In the genomic region with DNA sequence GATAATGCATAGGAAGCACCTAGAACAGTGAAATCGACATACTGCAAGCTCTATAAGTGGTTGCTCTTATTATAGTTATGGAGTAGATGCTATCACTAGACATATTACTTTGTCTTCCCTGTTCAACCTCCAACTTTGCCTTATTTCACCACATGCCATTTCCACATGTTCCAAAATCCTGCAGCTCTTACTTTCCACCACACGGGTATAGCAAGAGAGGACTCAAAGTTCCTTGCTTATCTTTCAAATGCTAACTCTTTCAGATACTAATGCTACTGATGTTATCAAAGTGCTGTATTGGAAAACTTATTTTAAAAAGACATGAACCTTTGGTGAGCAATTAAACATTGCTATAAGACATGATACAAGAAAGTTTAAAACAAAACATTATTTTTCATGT, we compare ENCODE assay signal across 19 cellular contexts.
DNase-seq lines count a peak whose midpoint lies in the region; ATAC-seq, FAIRE-seq and TF ChIP-seq lines count a peak whose summit lies in the region.
"Had no signal": no experiment of that assay in that cellular context is flagged by ENCODE, and none has a peak within 500 bp of the region (broad histone marks: within the 10 kb centered on the region; RNA-seq: fewer than 3 reads in every experiment).

No MANE protein-coding gene starts in this region.

- H3K4me3 Mint-ChIP-seq in GM23338 (no peak overlapping the region), neural progenitor cell (no peak overlapping the region)
- H3K4me3 Mint-ChIP-seq: CD14-positive monocyte; CD8-positive, alpha-beta T cell had no signal

- H3K36me3 Mint-ChIP-seq in GM23338 (ENCODE audit: low read depth) (no peaks in the 10 kb centered on the region), neural progenitor cell (no peaks in the 10 kb centered on the region)
- H3K36me3 Mint-ChIP-seq: CD14-positive monocyte; CD8-positive, alpha-beta T cell had no signal

- H2BK12ac ChIP-seq in H1 (ENCODE audit: low read depth, low read length), result no peak overlapping the region

- H3K56ac ChIP-seq in H1 (replicated peaks; ENCODE audit: insufficient read length, low read depth, low read length), result no peak overlapping the region

- H4K91ac ChIP-seq in H1 (replicated peaks; ENCODE audit: insufficient read length, low read length), result no peak overlapping the region

- TF ChIP-seq CTCF in GM23338 (conservative IDR thresholded peaks at IDR 0.05; ENCODE audit: low read depth in 2 of 2) (no peak; a peak in 1 of 4 replicates), H1 (IDR thresholded peaks at IDR 0.05; ENCODE audit: control extremely low read depth in 1 of 3, insufficient read depth in 1 of 3, low read depth in 1 of 3, low read length in 3 of 3) (peak in 1 of 3 experiments; percentile 17; a peak in 1 of 4 replicates), neural progenitor cell (IDR thresholded peaks at IDR 0.05) (peak; percentile 19), gastrocnemius medialis (IDR thresholded peaks at IDR 0.05 in 4 of 5, conservative IDR thresholded peaks at IDR 0.05 in 1 of 5) (no peak)

- ATAC-seq in GM23338, result no peak; the same call in 2 of the 3 replicates
- no peak for ATAC-seq in gastrocnemius medialis
- ATAC-seq in GM21576 (IDR thresholded peaks at IDR 0.05; ENCODE audit: unreplicated experiment), result no peak
- ATAC-seq: CD8-positive, alpha-beta T cell; HepG2 had no signal

- H3K36me3 ChIP-seq in GM23338 (ENCODE audit: insufficient read depth) (no peaks in the 10 kb centered on the region), H1 (ENCODE audit: control insufficient read depth in 2 of 4, insufficient read depth in 4 of 4, low read length in 3 of 4) (no peaks in the 10 kb centered on the region), neural progenitor cell (no peaks in the 10 kb centered on the region), gastrocnemius medialis (no peaks in the 10 kb centered on the region)

- H3K9ac ChIP-seq in H1 (replicated peaks in 1 of 4; ENCODE audit: extremely low read depth in 1 of 4, low read depth in 3 of 4, low read length in 3 of 4) (no peak overlapping the region), neural progenitor cell (no peak overlapping the region)

- no peak overlapping the region for H2BK20ac ChIP-seq in H1 (ENCODE audit: low read length)

- H2AFZ ChIP-seq in GM23338 (no peak overlapping the region), H1 (ENCODE audit: low read length) (no peak overlapping the region), neural progenitor cell (replicated peaks) (no peak overlapping the region)

- intact Hi-C loops in gastrocnemius medialis (cut with DNase I; ENCODE audit: low total_unique reads), result no loop called here

- in situ Hi-C loops in gastrocnemius medialis (cut with MboI; ENCODE audit: low sequenced_read_pairs in 4 of 4), result no loop called here

- CTCF ChIA-PET in H1 (lab: Charles Lee; ENCODE audit: partially characterized antibody), result interaction anchor here (1.5 kb wide), 1 partner anchor 22 kb away, joined by 3 read pairs; no protein-coding TSS in a partner anchor

- H3K4me1 Mint-ChIP-seq in GM23338 (no peaks in the 10 kb centered on the region), neural progenitor cell (no peaks in the 10 kb centered on the region)
- H3K4me1 Mint-ChIP-seq: CD14-positive monocyte had no signal

- H3K79me2 ChIP-seq in GM23338 (replicated peaks; ENCODE audit: insufficient read depth), result no peaks in the 10 kb centered on the region
- H3K79me2 ChIP-seq in H1 (ENCODE audit: control insufficient read depth in 1 of 2, insufficient read depth in 2 of 2, low read length in 2 of 2), result no peaks in the 10 kb centered on the region
- no peaks in the 10 kb centered on the region for H3K79me2 ChIP-seq in neural progenitor cell (ENCODE audit: low read depth)

- H3K27me3 ChIP-seq in GM23338 (ENCODE audit: insufficient read depth) (no peaks in the 10 kb centered on the region), H1 (replicated peaks in 1 of 4; ENCODE audit: control insufficient read depth in 3 of 4, extremely low read depth in 1 of 4, insufficient read depth in 3 of 4, low read length in 3 of 4) (no peaks in the 10 kb centered on the region), neural progenitor cell (no peaks in the 10 kb centered on the region), gastrocnemius medialis (no peaks in the 10 kb centered on the region)

- H3K27me3 Mint-ChIP-seq in GM23338 (ENCODE audit: insufficient read depth, low read depth, poor library complexity), result no peaks in the 10 kb centered on the region
- peaks cover 2% of the 10 kb centered on the region for H3K27me3 Mint-ChIP-seq in neural progenitor cell (ENCODE audit: insufficient read depth, low read depth)

- H3K27ac ChIP-seq in GM23338 (ENCODE audit: low read depth) (no peak overlapping the region), H1 (ENCODE audit: low read depth, low read length) (no peak overlapping the region), neural progenitor cell (no peak overlapping the region), gastrocnemius medialis (no peak overlapping the region)

- TF ChIP-seq POLR2A in H1 (IDR thresholded peaks at IDR 0.05; ENCODE audit: control extremely low read depth in 1 of 2, low read depth in 2 of 2, low read length in 2 of 2) (no peak), gastrocnemius medialis (IDR thresholded peaks at IDR 0.05) (no peak)

- H3K4me3 ChIP-seq in GM23338, result no peak overlapping the region
- H3K4me3 ChIP-seq in H1 (ENCODE audit: extremely low read depth in 1 of 4, insufficient read depth in 2 of 4, low read depth in 3 of 4, low read length in 4 of 4), result no peak overlapping the region
- H3K4me3 ChIP-seq in neural progenitor cell, result no peak overlapping the region
- no peak overlapping the region for H3K4me3 ChIP-seq in gastrocnemius medialis

- no peak overlapping the region for H2BK15ac ChIP-seq in H1 (ENCODE audit: low read length)

- H3K14ac ChIP-seq in H1 (ENCODE audit: insufficient read length), result no peak overlapping the region

- H2BK5ac ChIP-seq in H1 (ENCODE audit: low read depth, low read length), result no peak overlapping the region

- no peak overlapping the region for H2BK120ac ChIP-seq in H1 (replicated peaks; ENCODE audit: low read depth, low read length)

- H3K23me2 ChIP-seq in H1 (ENCODE audit: low read depth, low read length), result peaks cover 2% of the 10 kb centered on the region; the same call in 1 of the 2 replicates

- H3K4me1 ChIP-seq in GM23338 (ENCODE audit: insufficient read depth), result no peaks in the 10 kb centered on the region
- no peaks in the 10 kb centered on the region for H3K4me1 ChIP-seq in H1 (replicated peaks in 1 of 4; ENCODE audit: control insufficient read depth in 3 of 4, insufficient read depth in 4 of 4, low read length in 3 of 4)
- H3K4me1 ChIP-seq in neural progenitor cell, result no peaks in the 10 kb centered on the region
- no peaks in the 10 kb centered on the region for H3K4me1 ChIP-seq in gastrocnemius medialis

- DNase-seq in GM23338 (ENCODE audit: low spot score), result peak; percentile 32
- peak; percentile 19 for DNase-seq in NAMALWA (ENCODE audit: low spot score)
- no peak for DNase-seq in H1 (ENCODE audit: low read depth in 1 of 2, low spot score in 2 of 2)
- DNase-seq in neural progenitor cell (ENCODE audit: low spot score), result no peak
- DNase-seq in gastrocnemius medialis, result no peak
- no peak for DNase-seq in stimulated activated CD4-positive, alpha-beta T cell treated with anti-CD3 and anti-CD28 coated beads, Interleukin-4, amount 100 ng/mL, for 1 hour
- no peak for DNase-seq in hypothalamus (lab: John Stamatoyannopoulos, UW)
- DNase-seq: CD8-positive, alpha-beta T cell; COR-L47; DMS153; DND-41; GDM1; H7 had no signal

- H3K79me1 ChIP-seq in H1 (ENCODE audit: low read depth, low read length), result no peaks in the 10 kb centered on the region

- H3K18ac ChIP-seq in H1 (ENCODE audit: extremely low read depth, low read length), result no peak overlapping the region

- no peak overlapping the region for H2AK5ac ChIP-seq in H1 (ENCODE audit: low read depth, low read length)

- no peak for TF ChIP-seq RAD21 in H1 (IDR thresholded peaks at IDR 0.05 in 1 of 2, conservative IDR thresholded peaks at IDR 0.05 in 1 of 2; ENCODE audit: low read depth in 2 of 2, low read length in 2 of 2)

- no peak overlapping the region for H4K8ac ChIP-seq in H1 (ENCODE audit: extremely low read depth, insufficient read depth, low read length)

- peak; percentile 24 for FAIRE-seq in H1 (lab: Jason Lieb, UNC)
- FAIRE-seq: D721Med, GM12892, HepG2, HTR-8/SVneo had no signal

- H3K9me2 ChIP-seq in GM23338 (ENCODE audit: insufficient read depth), result no peaks in the 10 kb centered on the region

- H3K4ac ChIP-seq in H1 (replicated peaks; ENCODE audit: insufficient read length, low read depth, low read length), result no peak overlapping the region

- H4K20me1 ChIP-seq in GM23338 (replicated peaks; ENCODE audit: insufficient read depth) (no peaks in the 10 kb centered on the region), H1 (replicated peaks in 1 of 2; ENCODE audit: control insufficient read depth in 1 of 2, insufficient read depth in 2 of 2, low read length in 2 of 2) (no peaks in the 10 kb centered on the region), neural progenitor cell (ENCODE audit: low read depth) (no peaks in the 10 kb centered on the region)

- H3F3A ChIP-seq in GM23338 (replicated peaks; ENCODE audit: low read depth), result no peaks in the 10 kb centered on the region
- H3F3A ChIP-seq in neural progenitor cell (ENCODE audit: low read depth), result no peaks in the 10 kb centered on the region

- 78% methylated on average over 2 of the region's 2 CpGs; no CpG with 5 or more reads in 1 of the 2 experiments for WGBS in H1 (ENCODE audit: extremely low coverage in 1 of 2, insufficient coverage in 1 of 2, insufficient read length in 1 of 2, insufficient replicate concordance in 2 of 2, low coverage in 1 of 2, low lambda C conversion rate in 2 of 2, missing lambda C conversion rate in 1 of 2), 2 experiments

- no peak overlapping the region for H4K5ac ChIP-seq in H1 (ENCODE audit: insufficient read length, low read depth, low read length)

- H3K9me3 Mint-ChIP-seq in GM23338 (peaks cover 4% of the 10 kb centered on the region; the same call in 1 of the 3 replicates), neural progenitor cell (no peaks in the 10 kb centered on the region)

- H3K27ac Mint-ChIP-seq in GM23338, result no peak overlapping the region
- H3K27ac Mint-ChIP-seq in neural progenitor cell, result no peak overlapping the region
- H3K27ac Mint-ChIP-seq: CD14-positive monocyte; CD8-positive, alpha-beta T cell had no signal

- no peak overlapping the region for H3K4me2 ChIP-seq in GM23338
- no peak overlapping the region for H3K4me2 ChIP-seq in H1 (ENCODE audit: insufficient read depth in 1 of 2, low read depth in 2 of 2, low read length in 2 of 2)
- H3K4me2 ChIP-seq in neural progenitor cell, result no peak overlapping the region

- no peak for TF ChIP-seq EP300 in H1 (IDR thresholded peaks at IDR 0.05; ENCODE audit: borderline replicate concordance in 1 of 2, low read depth in 2 of 2, low read length in 2 of 2)

- H3K23ac ChIP-seq in H1 (ENCODE audit: insufficient read length), result no peak overlapping the region

- POLR2A ChIA-PET in H1 (lab: Charles Lee; ENCODE audit: partially characterized antibody), result no interaction called here

- H3K9me3 ChIP-seq in H1 (ENCODE audit: insufficient read depth in 2 of 2, low read depth in 1 of 2, low read length in 1 of 2), result 0 out of 4 replicates have a peak, but pooled peaks cover 0 to 3% of the 10 kb centered on the region in 2 experiments
- no peaks in the 10 kb centered on the region for H3K9me3 ChIP-seq in neural progenitor cell (ENCODE audit: low read depth)
- H3K9me3 ChIP-seq in gastrocnemius medialis, result no peaks in the 10 kb centered on the region

TF ChIP-seq in H1, 55 proteins besides CTCF, POLR2A, EP300 and RAD21 (continues in another document):
- no peak for TF ChIP-seq CBX5 (IDR thresholded peaks at IDR 0.05; ENCODE audit: low read depth, low read length)

Comparison
In these comparisons a context has a peak if more than half of its experiments do, and no peak if none do; other contexts are left out.
1. DNase-seq: peak in GM23338 (single experiment) and NAMALWA (single experiment); none in H1 (0 of 2), neural progenitor cell (single experiment), gastrocnemius medialis (0 of 2), stimulated activated CD4-positive, alpha-beta T cell treated with anti-CD3 and anti-CD28 coated beads, Interleukin-4, amount 100 ng/mL, for 1 hour (single experiment) and hypothalamus (0 of 51).